Comparison of ENCODE assay signal across 21 cellular contexts in genomic region chr20:63033635-63034510, GRCh38. TPM values are rescaled to one million over a fixed set of nuclear protein-coding genes. Genes with fewer than 3 reads are reported as not detected.
DNase-seq lines count a peak whose midpoint lies in the region; ATAC-seq, FAIRE-seq and TF ChIP-seq lines count a peak whose summit lies in the region.
"Had no signal": no experiment of that assay in that cellular context is flagged by ENCODE, and none has a peak within 500 bp of the region (broad histone marks: within the 10 kb centered on the region; RNA-seq: fewer than 3 reads in every experiment).

No MANE protein-coding gene starts in this region.

- H3K27ac ChIP-seq in right atrium auricular region (no peak overlapping the region), left lung (no peak overlapping the region)
- H3K27ac ChIP-seq: esophagus muscularis mucosa, SJCRH30 had no signal

- peaks cover 35% of the 10 kb centered on the region for H3K27me3 Mint-ChIP-seq in T-helper 17 cell

- H3K4me3 ChIP-seq in right atrium auricular region (no peak overlapping the region), left lung (no peak overlapping the region)
- H3K4me3 ChIP-seq: esophagus muscularis mucosa, HAP-1, SJCRH30 had no signal

- DNase-seq in cardiac septum (ENCODE audit: low spot score): peak; percentile 59
- no peak for DNase-seq in right atrium auricular region (ENCODE audit: low spot score)
- DNase-seq in T-helper 17 cell: no peak
- peak; percentile 15 to 53 for DNase-seq in left lung
- DNase-seq in urothelium cell line (ENCODE audit: low spot score): no peak
- no peak for DNase-seq in NCI-H2107 treated with DMSO at 0.1 percent for 48 hours (lab: John Stamatoyannopoulos, UW; ENCODE audit: unreplicated experiment)
- DNase-seq in DMS79 treated with DMSO at 0.1 percent for 48 hours (lab: John Stamatoyannopoulos, UW): no peak
- no peak for DNase-seq in globus pallidus (ENCODE audit: low spot score)
- DNase-seq: activated CD4-positive, alpha-beta T cell treated with anti-CD3 and anti-CD28 coated beads, Interleukin-2, amount 50 U/mL, for 4 hours; activated naive CD8-positive, alpha-beta T cell treated with anti-CD3 and anti-CD28 coated beads, Interleukin-2, amount 10 ng/mL, durations not matched to agents 7 days and 5 days; EL; kidney glomerular epithelial cell; NCI-H146; NCI-H446; SJCRH30; stimulated activated naive CD8-positive, alpha-beta T cell treated with anti-CD3 and anti-CD28 coated beads, Interleukin-15, Interleukin-2, amounts not matched to agents 100 U/mL and 50 U/mL, for 24 hours had no signal

- H3K27me3 ChIP-seq in right atrium auricular region (peaks cover 0 to 14% of the 10 kb centered on the region in 2 donors), left lung (peaks cover 20 to 98% of the 10 kb centered on the region in 2 donors)

- peak overlapping the region; percentile 85 for H3K4me3 Mint-ChIP-seq in T-helper 17 cell

- H3K36me3 Mint-ChIP-seq in T-helper 17 cell (ENCODE audit: low read depth): no peaks in the 10 kb centered on the region
- H3K36me3 Mint-ChIP-seq: activated naive CD8-positive, alpha-beta T cell treated with anti-CD3 and anti-CD28 coated beads, Interleukin-2, amount 10 ng/mL, durations not matched to agents 7 days and 5 days had no signal

- TF ChIP-seq CTCF in right atrium auricular region (IDR thresholded peaks at IDR 0.05) (no peak), left lung (IDR thresholded peaks at IDR 0.05) (no peak)

- H3K27ac Mint-ChIP-seq in T-helper 17 cell: no peak overlapping the region
- H3K27ac Mint-ChIP-seq: activated naive CD8-positive, alpha-beta T cell treated with anti-CD3 and anti-CD28 coated beads, Interleukin-2, amount 10 ng/mL, durations not matched to agents 7 days and 5 days had no signal

- H3K4me1 Mint-ChIP-seq in T-helper 17 cell: peaks cover 5% of the 10 kb centered on the region

- H3K36me3 ChIP-seq in right atrium auricular region: no peaks in the 10 kb centered on the region
- H3K36me3 ChIP-seq in left lung: no peaks in the 10 kb centered on the region
- H3K36me3 ChIP-seq: esophagus muscularis mucosa, HAP-1, SJCRH30 had no signal

- ATAC-seq in T-helper 17 cell (no peak), left lung (no peak)
- ATAC-seq: stimulated activated naive CD8-positive, alpha-beta T cell treated with anti-CD3 and anti-CD28 coated beads, Interleukin-15, Interleukin-2, amounts not matched to agents 100 U/mL and 50 U/mL, for 24 hours had no signal

- peaks cover 0 to 7% of the 10 kb centered on the region in 2 donors for H3K4me1 ChIP-seq in right atrium auricular region
- no peaks in the 10 kb centered on the region for H3K4me1 ChIP-seq in left lung
- H3K4me1 ChIP-seq: SJCRH30 had no signal

- intact Hi-C loops in cardiac septum (cut with DNase I) (no loop called here), left lung (cut with DNase I) (no loop called here)

- FAIRE-seq in urothelium cell line (lab: Jason Lieb, UNC): no peak

- H3K9me3 ChIP-seq in right atrium auricular region (no peaks in the 10 kb centered on the region), T-helper 17 cell (ENCODE audit: control insufficient read depth, low read length, poor library complexity, severe bottlenecking) (no peaks in the 10 kb centered on the region), left lung (no peaks in the 10 kb centered on the region)
- H3K9me3 ChIP-seq: esophagus muscularis mucosa, HAP-1, SJCRH30 had no signal

RNA-seq across cellular contexts. Expression of gene BHLHE23, which starts 27.1 kb away (rescaled TPM):
- not detected for total RNA-seq in cardiac septum
- total RNA-seq in right atrium auricular region: not detected
- total RNA-seq in T-helper 17 cell: not detected
- total RNA-seq in left lung: not detected
- total RNA-seq: activated naive CD8-positive, alpha-beta T cell treated with anti-CD3 and anti-CD28 coated beads, Interleukin-2, amount 10 ng/mL, durations not matched to agents 7 days and 5 days; esophagus muscularis mucosa; M059J; pulmonary artery endothelial cell; SJCRH30; ureter had no signal

Comparison
In these comparisons a context has a peak if more than half of its experiments do, and no peak if none do; other contexts are left out.
1. DNase-seq: peak in cardiac septum (single experiment) and left lung (2 of 2); none in right atrium auricular region (single experiment), T-helper 17 cell (0 of 3), urothelium cell line (single experiment), NCI-H2107 treated with DMSO at 0.1 percent for 48 hours (single experiment), DMS79 treated with DMSO at 0.1 percent for 48 hours (single experiment) and globus pallidus (single experiment).